Comparison of ENCODE assay signal across 8 cellular contexts in the genomic region with DNA sequence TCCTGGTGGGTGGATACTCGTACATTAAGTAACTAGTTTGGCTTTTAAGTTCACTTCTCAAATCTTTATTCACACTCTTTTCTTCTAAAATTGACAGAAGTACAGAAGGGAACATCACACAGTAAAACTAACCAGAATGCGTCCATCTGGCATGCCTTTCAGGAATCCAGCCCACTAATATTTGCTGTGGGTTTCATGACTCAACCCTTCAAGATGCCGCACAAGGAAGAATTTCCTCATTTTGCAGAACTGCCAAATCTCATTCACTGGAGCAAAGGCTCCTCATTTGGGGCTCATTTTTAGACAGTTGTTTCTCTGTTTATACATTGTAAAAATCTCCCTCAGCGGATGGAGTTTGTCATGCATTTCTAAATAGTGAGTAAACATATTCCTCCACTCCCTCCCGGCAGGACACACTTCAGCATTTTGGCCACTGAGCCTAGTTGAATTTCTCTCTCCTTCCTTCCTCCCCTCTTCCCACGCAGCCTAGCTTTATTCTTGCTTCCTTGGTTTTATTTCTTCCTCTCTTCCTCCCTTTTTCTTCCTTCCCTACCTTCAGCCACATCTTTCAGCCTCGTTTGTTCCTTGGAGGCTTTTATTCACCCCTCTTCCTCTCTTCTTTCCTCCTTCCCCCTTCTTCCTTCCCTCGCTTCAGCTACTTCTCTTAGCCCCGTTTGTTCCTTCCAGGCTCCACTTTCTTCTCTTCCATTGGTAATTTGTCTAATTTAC.
DNase-seq lines count a peak whose midpoint lies in the region; TF ChIP-seq lines count a peak whose summit lies in the region.

No MANE protein-coding gene starts in this region.

- peaks cover 0 to 3% (median 1%) of the 10 kb centered on the region in 3 donors for H3K36me3 Mint-ChIP-seq in CD8-positive, alpha-beta memory T cell

- H3K9me3 ChIP-seq in skeletal muscle tissue (ENCODE audit: control insufficient read depth in 3 of 3, low read length in 3 of 3) (no peaks in the 10 kb centered on the region), BE2C (no peaks in the 10 kb centered on the region)
- no peaks in the 10 kb centered on the region for H3K9me3 ChIP-seq in CD8-positive, alpha-beta memory T cell (ENCODE audit: low read length)

- H3K27me3 ChIP-seq in skeletal muscle tissue (ENCODE audit: control insufficient read depth in 3 of 3, insufficient read depth in 3 of 3, low read length in 3 of 3) (no peaks in the 10 kb centered on the region), BE2C (peaks cover 57% of the 10 kb centered on the region)
- H3K27me3 ChIP-seq in CD8-positive, alpha-beta memory T cell (ENCODE audit: insufficient read depth, low read length, poor library complexity, severe bottlenecking) = no peaks in the 10 kb centered on the region

- in situ Hi-C loops in astrocyte of the spinal cord (cut with HindIII; ENCODE audit: low sequenced_read_pairs) = no loop called here

- peak overlapping the region; percentile 86 to 88 (median 87) for H3K9ac ChIP-seq in skeletal muscle tissue (ENCODE audit: low read depth in 1 of 3, low read length in 3 of 3)

- peaks cover 0 to 10% (median 3%) of the 10 kb centered on the region in 5 donors for H3K9me3 Mint-ChIP-seq in CD8-positive, alpha-beta memory T cell

- POLR2A ChIA-PET in CD8-positive, alpha-beta memory T cell (lab: Charles Lee) = no interaction called here

- peak; percentile 27 for DNase-seq in ELF-1 (ENCODE audit: low read depth, low spot score)
- peak; percentile 51 for DNase-seq in NCI-H1092 treated with DMSO at 0.1 percent for 48 hours (lab: John Stamatoyannopoulos, UW)
- peak; percentile 98 for DNase-seq in astrocyte of the spinal cord (ENCODE audit: low read depth, low spot score)
- DNase-seq in inferior parietal cortex (ENCODE audit: extremely low spot score) = peak; percentile 73
- no peak for DNase-seq in BE2C
- no peak for DNase-seq in CD8-positive, alpha-beta memory T cell
- DNase-seq in D341Med (ENCODE audit: low spot score) = no peak

- TF ChIP-seq CTCF in astrocyte of the spinal cord (IDR thresholded peaks at IDR 0.05; ENCODE audit: low read depth, low read length) (no peak), BE2C (IDR thresholded peaks at IDR 0.05; ENCODE audit: low read depth, low read length) (no peak)

- peak overlapping the region; percentile 69 for H3K4me3 ChIP-seq in astrocyte of the spinal cord (ENCODE audit: low read depth, low read length)
- H3K4me3 ChIP-seq in skeletal muscle tissue (ENCODE audit: low read length in 3 of 3) = peak overlapping the region; percentile 81 to 91 (median 85)
- no peak overlapping the region for H3K4me3 ChIP-seq in BE2C (ENCODE audit: low read depth, low read length)
- no peak overlapping the region for H3K4me3 ChIP-seq in CD8-positive, alpha-beta memory T cell (ENCODE audit: low read length)

- H3K27me3 Mint-ChIP-seq in CD8-positive, alpha-beta memory T cell = peaks cover 10 to 23% of the 10 kb centered on the region in 2 donors

- H3K27ac ChIP-seq in skeletal muscle tissue (ENCODE audit: low read depth, low read length) = peak overlapping the region; percentile 96
- no peak overlapping the region for H3K27ac ChIP-seq in CD8-positive, alpha-beta memory T cell (ENCODE audit: low read depth, low read length)

- H3K4me1 ChIP-seq in skeletal muscle tissue (ENCODE audit: control insufficient read depth in 3 of 3, insufficient read depth in 3 of 3, low read length in 3 of 3) (peaks cover 0 to 25% (median 12%) of the 10 kb centered on the region in 3 donors), BE2C (no peaks in the 10 kb centered on the region)
- no peaks in the 10 kb centered on the region for H3K4me1 ChIP-seq in CD8-positive, alpha-beta memory T cell (ENCODE audit: insufficient read depth, low read length)

- H3K36me3 ChIP-seq in skeletal muscle tissue (ENCODE audit: control insufficient read depth in 3 of 3, insufficient read depth in 3 of 3, low read length in 3 of 3) (no peaks in the 10 kb centered on the region), BE2C (no peaks in the 10 kb centered on the region)
- H3K36me3 ChIP-seq in CD8-positive, alpha-beta memory T cell (ENCODE audit: insufficient read depth, low read length) = no peaks in the 10 kb centered on the region

- H3K4me3 Mint-ChIP-seq in CD8-positive, alpha-beta memory T cell = peak overlapping the region in 3 of 7 donors; percentile 22 to 54 (median 24)

- H3K27ac Mint-ChIP-seq in CD8-positive, alpha-beta memory T cell = no peak overlapping the region

- CTCF ChIA-PET in CD8-positive, alpha-beta memory T cell (lab: Charles Lee) = no interaction called here

- H3K4me1 Mint-ChIP-seq in CD8-positive, alpha-beta memory T cell = peaks cover 5 to 13% (median 8%) of the 10 kb centered on the region in 3 donors

Comparison
In these comparisons a context has a peak if more than half of its experiments do, and no peak if none do; other contexts are left out.
1. DNase-seq: peak in ELF-1 (single experiment), NCI-H1092 treated with DMSO at 0.1 percent for 48 hours (single experiment), astrocyte of the spinal cord (single experiment) and inferior parietal cortex (single experiment); none in BE2C (single experiment), CD8-positive, alpha-beta memory T cell (0 of 5) and D341Med (single experiment).
2. H3K4me3 ChIP-seq: peak in astrocyte of the spinal cord (single experiment) and skeletal muscle tissue (3 of 3); none in BE2C (single experiment) and CD8-positive, alpha-beta memory T cell (single experiment).